In genomic region chr17:81870155-81870977, GRCh38 we compare ENCODE assay signal across 1 cellular context.
TF ChIP-seq lines count a peak whose summit lies in the region.

No MANE protein-coding gene starts in this region.

TF ChIP-seq in HepG2, 621 proteins besides CTCF, POLR2A, EP300 and RAD21 (continued from another document and continues in another):
- TF ChIP-seq, protein P1, sequence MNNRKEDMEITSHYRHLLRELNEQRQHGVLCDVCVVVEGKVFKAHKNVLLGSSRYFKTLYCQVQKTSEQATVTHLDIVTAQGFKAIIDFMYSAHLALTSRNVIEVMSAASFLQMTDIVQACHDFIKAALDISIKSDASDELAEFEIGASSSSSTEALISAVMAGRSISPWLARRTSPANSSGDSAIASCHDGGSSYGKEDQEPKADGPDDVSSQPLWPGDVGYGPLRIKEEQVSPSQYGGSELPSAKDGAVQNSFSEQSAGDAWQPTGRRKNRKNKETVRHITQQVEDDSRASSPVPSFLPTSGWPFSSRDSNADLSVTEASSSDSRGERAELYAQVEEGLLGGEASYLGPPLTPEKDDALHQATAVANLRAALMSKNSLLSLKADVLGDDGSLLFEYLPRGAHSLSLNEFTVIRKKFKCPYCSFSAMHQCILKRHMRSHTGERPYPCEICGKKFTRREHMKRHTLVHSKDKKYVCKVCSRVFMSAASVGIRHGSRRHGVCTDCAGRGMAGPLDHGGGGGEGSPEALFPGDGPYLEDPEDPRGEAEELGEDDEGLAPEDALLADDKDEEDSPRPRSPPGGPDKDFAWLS (CRISPR knock-in tag; IDR thresholded peaks at IDR 0.05; ENCODE audit: borderline replicate concordance), result no peak
- TF ChIP-seq ZNF468 (CRISPR knock-in tag; IDR thresholded peaks at IDR 0.05) (no peak), ZNF512 (CRISPR knock-in tag; IDR thresholded peaks at IDR 0.05) (no peak), ZNF850 (CRISPR knock-in tag; conservative IDR thresholded peaks at IDR 0.05) (no peak), HDAC2 (CRISPR knock-in tag; IDR thresholded peaks at IDR 0.05) (no peak), TEAD3 (CRISPR knock-in tag; optimal IDR thresholded peaks at IDR 0.05; ENCODE audit: borderline replicate concordance) (no peak), SMAD3 (CRISPR knock-in tag; IDR thresholded peaks at IDR 0.05) (no peak), ZNF749 (CRISPR knock-in tag; IDR thresholded peaks at IDR 0.05; ENCODE audit: borderline replicate concordance) (no peak; the same call in 1 of the 2 replicates), ZFP90 (CRISPR knock-in tag; IDR thresholded peaks at IDR 0.05; ENCODE audit: borderline replicate concordance) (no peak), BRD4 (CRISPR knock-in tag; IDR thresholded peaks at IDR 0.05) (peak; percentile 41; the same call in 1 of the 2 replicates), ZMAT3 (CRISPR knock-in tag; conservative IDR thresholded peaks at IDR 0.05) (no peak), ZNF614 (CRISPR knock-in tag; IDR thresholded peaks at IDR 0.05; ENCODE audit: borderline replicate concordance) (no peak; the same call in 1 of the 2 replicates), PITX1 (CRISPR knock-in tag; IDR thresholded peaks at IDR 0.05) (no peak; the same call in 1 of the 2 replicates), CCDC6 (CRISPR knock-in tag; IDR thresholded peaks at IDR 0.05) (no peak), SP140L (CRISPR knock-in tag; IDR thresholded peaks at IDR 0.05; ENCODE audit: borderline replicate concordance) (no peak), NKX3-1 (CRISPR knock-in tag; IDR thresholded peaks at IDR 0.05) (peak; percentile 36; the same call in 1 of the 2 replicates), ZNF205 (CRISPR knock-in tag; IDR thresholded peaks at IDR 0.05) (no peak), ZNF136 (CRISPR knock-in tag; IDR thresholded peaks at IDR 0.05; ENCODE audit: low read depth) (no peak), MAFF (IDR thresholded peaks at IDR 0.05; ENCODE audit: low read depth, low read length) (no peak), KDM5A (IDR thresholded peaks at IDR 0.05; ENCODE audit: borderline replicate concordance, low read length) (0 out of 2 replicates have a peak, but pooled peaks have one; percentile 29), PLRG1 (conservative IDR thresholded peaks at IDR 0.05) (no peak), SNRNP70 (IDR thresholded peaks at IDR 0.05; ENCODE audit: low read depth, low read length) (no peak), ZBTB42 (CRISPR knock-in tag; IDR thresholded peaks at IDR 0.05) (peak; percentile 50; the same call in 1 of the 2 replicates), ZNF737 (CRISPR knock-in tag; IDR thresholded peaks at IDR 0.05; ENCODE audit: borderline replicate concordance) (no peak), ZNF709 (CRISPR knock-in tag; IDR thresholded peaks at IDR 0.05) (peak; percentile 22; the same call in 1 of the 2 replicates), KDM6A (CRISPR knock-in tag; IDR thresholded peaks at IDR 0.05; ENCODE audit: low read depth) (no peak), AFF4 (CRISPR knock-in tag; IDR thresholded peaks at IDR 0.05) (peak; percentile 78), PRPF4 (IDR thresholded peaks at IDR 0.05; ENCODE audit: low read depth, low read length, poor library complexity, severe bottlenecking) (no peak), MTA3 (CRISPR knock-in tag; IDR thresholded peaks at IDR 0.05) (no peak), ZNF256 (CRISPR knock-in tag; conservative IDR thresholded peaks at IDR 0.05) (0 out of 2 replicates have a peak, but pooled peaks have one; percentile 51), SMARCE1 (IDR thresholded peaks at IDR 0.05; ENCODE audit: borderline replicate concordance) (no peak), ZNF446 (CRISPR knock-in tag; IDR thresholded peaks at IDR 0.05) (no peak), TMF1 (CRISPR knock-in tag; IDR thresholded peaks at IDR 0.05; ENCODE audit: low read depth) (no peak)
- TF ChIP-seq, protein P2, sequence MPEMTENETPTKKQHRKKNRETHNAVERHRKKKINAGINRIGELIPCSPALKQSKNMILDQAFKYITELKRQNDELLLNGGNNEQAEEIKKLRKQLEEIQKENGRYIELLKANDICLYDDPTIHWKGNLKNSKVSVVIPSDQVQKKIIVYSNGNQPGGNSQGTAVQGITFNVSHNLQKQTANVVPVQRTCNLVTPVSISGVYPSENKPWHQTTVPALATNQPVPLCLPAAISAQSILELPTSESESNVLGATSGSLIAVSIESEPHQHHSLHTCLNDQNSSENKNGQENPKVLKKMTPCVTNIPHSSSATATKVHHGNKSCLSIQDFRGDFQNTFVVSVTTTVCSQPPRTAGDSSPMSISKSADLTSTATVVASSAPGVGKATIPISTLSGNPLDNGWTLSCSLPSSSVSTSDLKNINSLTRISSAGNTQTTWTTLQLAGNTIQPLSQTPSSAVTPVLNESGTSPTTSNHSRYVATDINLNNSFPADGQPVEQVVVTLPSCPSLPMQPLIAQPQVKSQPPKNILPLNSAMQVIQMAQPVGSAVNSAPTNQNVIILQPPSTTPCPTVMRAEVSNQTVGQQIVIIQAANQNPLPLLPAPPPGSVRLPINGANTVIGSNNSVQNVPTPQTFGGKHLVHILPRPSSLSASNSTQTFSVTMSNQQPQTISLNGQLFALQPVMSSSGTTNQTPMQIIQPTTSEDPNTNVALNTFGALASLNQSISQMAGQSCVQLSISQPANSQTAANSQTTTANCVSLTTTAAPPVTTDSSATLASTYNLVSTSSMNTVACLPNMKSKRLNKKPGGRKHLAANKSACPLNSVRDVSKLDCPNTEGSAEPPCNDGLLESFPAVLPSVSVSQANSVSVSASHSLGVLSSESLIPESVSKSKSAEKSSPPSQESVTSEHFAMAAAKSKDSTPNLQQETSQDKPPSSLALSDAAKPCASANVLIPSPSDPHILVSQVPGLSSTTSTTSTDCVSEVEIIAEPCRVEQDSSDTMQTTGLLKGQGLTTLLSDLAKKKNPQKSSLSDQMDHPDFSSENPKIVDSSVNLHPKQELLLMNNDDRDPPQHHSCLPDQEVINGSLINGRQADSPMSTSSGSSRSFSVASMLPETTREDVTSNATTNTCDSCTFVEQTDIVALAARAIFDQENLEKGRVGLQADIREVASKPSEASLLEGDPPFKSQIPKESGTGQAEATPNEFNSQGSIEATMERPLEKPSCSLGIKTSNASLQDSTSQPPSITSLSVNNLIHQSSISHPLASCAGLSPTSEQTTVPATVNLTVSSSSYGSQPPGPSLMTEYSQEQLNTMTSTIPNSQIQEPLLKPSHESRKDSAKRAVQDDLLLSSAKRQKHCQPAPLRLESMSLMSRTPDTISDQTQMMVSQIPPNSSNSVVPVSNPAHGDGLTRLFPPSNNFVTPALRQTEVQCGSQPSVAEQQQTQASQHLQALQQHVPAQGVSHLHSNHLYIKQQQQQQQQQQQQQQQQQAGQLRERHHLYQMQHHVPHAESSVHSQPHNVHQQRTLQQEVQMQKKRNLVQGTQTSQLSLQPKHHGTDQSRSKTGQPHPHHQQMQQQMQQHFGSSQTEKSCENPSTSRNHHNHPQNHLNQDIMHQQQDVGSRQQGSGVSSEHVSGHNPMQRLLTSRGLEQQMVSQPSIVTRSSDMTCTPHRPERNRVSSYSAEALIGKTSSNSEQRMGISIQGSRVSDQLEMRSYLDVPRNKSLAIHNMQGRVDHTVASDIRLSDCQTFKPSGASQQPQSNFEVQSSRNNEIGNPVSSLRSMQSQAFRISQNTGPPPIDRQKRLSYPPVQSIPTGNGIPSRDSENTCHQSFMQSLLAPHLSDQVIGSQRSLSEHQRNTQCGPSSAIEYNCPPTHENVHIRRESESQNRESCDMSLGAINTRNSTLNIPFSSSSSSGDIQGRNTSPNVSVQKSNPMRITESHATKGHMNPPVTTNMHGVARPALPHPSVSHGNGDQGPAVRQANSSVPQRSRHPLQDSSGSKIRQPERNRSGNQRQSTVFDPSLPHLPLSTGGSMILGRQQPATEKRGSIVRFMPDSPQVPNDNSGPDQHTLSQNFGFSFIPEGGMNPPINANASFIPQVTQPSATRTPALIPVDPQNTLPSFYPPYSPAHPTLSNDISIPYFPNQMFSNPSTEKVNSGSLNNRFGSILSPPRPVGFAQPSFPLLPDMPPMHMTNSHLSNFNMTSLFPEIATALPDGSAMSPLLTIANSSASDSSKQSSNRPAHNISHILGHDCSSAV (CRISPR knock-in tag; IDR thresholded peaks at IDR 0.05; ENCODE audit: borderline replicate concordance), result no peak
- TF ChIP-seq, protein P3, sequence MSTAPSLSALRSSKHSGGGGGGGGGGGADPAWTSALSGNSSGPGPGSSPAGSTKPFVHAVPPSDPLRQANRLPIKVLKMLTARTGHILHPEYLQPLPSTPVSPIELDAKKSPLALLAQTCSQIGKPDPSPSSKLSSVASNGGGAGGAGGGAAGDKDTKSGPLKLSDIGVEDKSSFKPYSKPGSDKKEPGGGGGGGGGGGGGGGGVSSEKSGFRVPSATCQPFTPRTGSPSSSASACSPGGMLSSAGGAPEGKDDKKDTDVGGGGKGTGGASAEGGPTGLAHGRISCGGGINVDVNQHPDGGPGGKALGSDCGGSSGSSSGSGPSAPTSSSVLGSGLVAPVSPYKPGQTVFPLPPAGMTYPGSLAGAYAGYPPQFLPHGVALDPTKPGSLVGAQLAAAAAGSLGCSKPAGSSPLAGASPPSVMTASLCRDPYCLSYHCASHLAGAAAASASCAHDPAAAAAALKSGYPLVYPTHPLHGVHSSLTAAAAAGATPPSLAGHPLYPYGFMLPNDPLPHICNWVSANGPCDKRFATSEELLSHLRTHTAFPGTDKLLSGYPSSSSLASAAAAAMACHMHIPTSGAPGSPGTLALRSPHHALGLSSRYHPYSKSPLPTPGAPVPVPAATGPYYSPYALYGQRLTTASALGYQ (CRISPR knock-in tag; IDR thresholded peaks at IDR 0.05), result no peak
- TF ChIP-seq, protein P4, sequence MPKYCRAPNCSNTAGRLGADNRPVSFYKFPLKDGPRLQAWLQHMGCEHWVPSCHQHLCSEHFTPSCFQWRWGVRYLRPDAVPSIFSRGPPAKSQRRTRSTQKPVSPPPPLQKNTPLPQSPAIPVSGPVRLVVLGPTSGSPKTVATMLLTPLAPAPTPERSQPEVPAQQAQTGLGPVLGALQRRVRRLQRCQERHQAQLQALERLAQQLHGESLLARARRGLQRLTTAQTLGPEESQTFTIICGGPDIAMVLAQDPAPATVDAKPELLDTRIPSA (CRISPR knock-in tag; IDR thresholded peaks at IDR 0.05; ENCODE audit: borderline replicate concordance), result no peak
- TF ChIP-seq, protein P5, sequence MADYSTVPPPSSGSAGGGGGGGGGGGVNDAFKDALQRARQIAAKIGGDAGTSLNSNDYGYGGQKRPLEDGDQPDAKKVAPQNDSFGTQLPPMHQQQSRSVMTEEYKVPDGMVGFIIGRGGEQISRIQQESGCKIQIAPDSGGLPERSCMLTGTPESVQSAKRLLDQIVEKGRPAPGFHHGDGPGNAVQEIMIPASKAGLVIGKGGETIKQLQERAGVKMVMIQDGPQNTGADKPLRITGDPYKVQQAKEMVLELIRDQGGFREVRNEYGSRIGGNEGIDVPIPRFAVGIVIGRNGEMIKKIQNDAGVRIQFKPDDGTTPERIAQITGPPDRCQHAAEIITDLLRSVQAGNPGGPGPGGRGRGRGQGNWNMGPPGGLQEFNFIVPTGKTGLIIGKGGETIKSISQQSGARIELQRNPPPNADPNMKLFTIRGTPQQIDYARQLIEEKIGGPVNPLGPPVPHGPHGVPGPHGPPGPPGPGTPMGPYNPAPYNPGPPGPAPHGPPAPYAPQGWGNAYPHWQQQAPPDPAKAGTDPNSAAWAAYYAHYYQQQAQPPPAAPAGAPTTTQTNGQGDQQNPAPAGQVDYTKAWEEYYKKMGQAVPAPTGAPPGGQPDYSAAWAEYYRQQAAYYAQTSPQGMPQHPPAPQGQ (CRISPR knock-in tag; IDR thresholded peaks at IDR 0.05; ENCODE audit: borderline replicate concordance), result no peak
- TF ChIP-seq, protein P6, sequence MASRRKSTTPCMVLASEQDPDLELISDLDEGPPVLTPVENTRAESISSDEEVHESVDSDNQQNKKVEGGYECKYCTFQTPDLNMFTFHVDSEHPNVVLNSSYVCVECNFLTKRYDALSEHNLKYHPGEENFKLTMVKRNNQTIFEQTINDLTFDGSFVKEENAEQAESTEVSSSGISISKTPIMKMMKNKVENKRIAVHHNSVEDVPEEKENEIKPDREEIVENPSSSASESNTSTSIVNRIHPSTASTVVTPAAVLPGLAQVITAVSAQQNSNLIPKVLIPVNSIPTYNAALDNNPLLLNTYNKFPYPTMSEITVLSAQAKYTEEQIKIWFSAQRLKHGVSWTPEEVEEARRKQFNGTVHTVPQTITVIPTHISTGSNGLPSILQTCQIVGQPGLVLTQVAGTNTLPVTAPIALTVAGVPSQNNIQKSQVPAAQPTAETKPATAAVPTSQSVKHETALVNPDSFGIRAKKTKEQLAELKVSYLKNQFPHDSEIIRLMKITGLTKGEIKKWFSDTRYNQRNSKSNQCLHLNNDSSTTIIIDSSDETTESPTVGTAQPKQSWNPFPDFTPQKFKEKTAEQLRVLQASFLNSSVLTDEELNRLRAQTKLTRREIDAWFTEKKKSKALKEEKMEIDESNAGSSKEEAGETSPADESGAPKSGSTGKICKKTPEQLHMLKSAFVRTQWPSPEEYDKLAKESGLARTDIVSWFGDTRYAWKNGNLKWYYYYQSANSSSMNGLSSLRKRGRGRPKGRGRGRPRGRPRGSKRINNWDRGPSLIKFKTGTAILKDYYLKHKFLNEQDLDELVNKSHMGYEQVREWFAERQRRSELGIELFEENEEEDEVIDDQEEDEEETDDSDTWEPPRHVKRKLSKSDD (CRISPR knock-in tag; IDR thresholded peaks at IDR 0.05; ENCODE audit: low read depth), result no peak
